19 cellular contexts compared by ENCODE assay signal in genomic region chr20:56890011-56890410, GRCh38.
A peak's percentile ranks its signal among the peaks of the same experiment; 100 is the strongest.
DNase-seq lines count a peak whose midpoint lies in the region; ATAC-seq and TF ChIP-seq lines count a peak whose summit lies in the region.
"Had no signal": no experiment of that assay in that cellular context is flagged by ENCODE, and none has a peak within 500 bp of the region (broad histone marks: within the 10 kb centered on the region; RNA-seq: fewer than 3 reads in every experiment).

No MANE protein-coding gene starts in this region.

- H3K27me3 Mint-ChIP-seq in WTC11 (ENCODE audit: low read depth) (no peaks in the 10 kb centered on the region), type B pancreatic cell (no peaks in the 10 kb centered on the region)
- H3K27me3 Mint-ChIP-seq: B cell; CD4-positive, alpha-beta T cell had no signal

- CTCF ChIA-PET in WTC11 (lab: Charles Lee), result no interaction called here

- H3K4me2 ChIP-seq in mesendoderm (ENCODE audit: low read length), result no peak overlapping the region
- H3K4me2 ChIP-seq: A549; BLaER1 treated with 17β-estradiol and CSF1 and Interleukin-3, amounts not matched to agents 10 nM and 100 nM had no signal

- H3K9me3 Mint-ChIP-seq in WTC11 (no peaks in the 10 kb centered on the region), type B pancreatic cell (no peaks in the 10 kb centered on the region)
- H3K9me3 Mint-ChIP-seq: CD4-positive, alpha-beta T cell; CD8-positive, alpha-beta T cell had no signal

- POLR2A ChIA-PET in WTC11 (lab: Charles Lee), result no interaction called here

- no peaks in the 10 kb centered on the region for H3K4me1 ChIP-seq in mesendoderm (ENCODE audit: control insufficient read depth, low read depth, low read length)
- H3K4me1 ChIP-seq: A549 had no signal

- H3K4me1 Mint-ChIP-seq in WTC11 (peaks cover 26% of the 10 kb centered on the region), type B pancreatic cell (ENCODE audit: unreplicated experiment) (peaks cover 15% of the 10 kb centered on the region)
- H3K4me1 Mint-ChIP-seq: B cell had no signal

- H3K4ac ChIP-seq in mesendoderm (ENCODE audit: low read depth, low read length), result no peak overlapping the region

- WGBS in mesendoderm (ENCODE audit: extremely low coverage, insufficient coverage, low lambda C conversion rate), result no CpG with 5 or more reads among the region's 11 CpGs

- no peak overlapping the region for H3K56ac ChIP-seq in mesendoderm (ENCODE audit: low read length)

- H3K9ac ChIP-seq in mesendoderm (ENCODE audit: low read length), result no peak overlapping the region
- H3K9ac ChIP-seq: BLaER1 treated with 17β-estradiol and CSF1 and Interleukin-3, amounts not matched to agents 10 nM and 100 nM had no signal

- no peak overlapping the region for H2BK15ac ChIP-seq in mesendoderm (replicated peaks; ENCODE audit: low read depth)

- H3K4me3 ChIP-seq in epithelial cell of esophagus (ENCODE audit: low read length), result no peak overlapping the region
- no peak overlapping the region for H3K4me3 ChIP-seq in mesendoderm (ENCODE audit: low read length)
- H3K4me3 ChIP-seq: A549; BLaER1 treated with 17β-estradiol and CSF1 and Interleukin-3, amounts not matched to agents 10 nM and 100 nM had no signal

- H3K79me1 ChIP-seq in mesendoderm (ENCODE audit: low read length), result no peaks in the 10 kb centered on the region

- no peak overlapping the region for H4K5ac ChIP-seq in mesendoderm (ENCODE audit: low read length)

- H3K36me3 Mint-ChIP-seq in WTC11 (no peaks in the 10 kb centered on the region), type B pancreatic cell (no peaks in the 10 kb centered on the region)
- H3K36me3 Mint-ChIP-seq: CD8-positive, alpha-beta T cell had no signal

- ATAC-seq in WTC11 (no peak), HG02884 (IDR thresholded peaks at IDR 0.05; ENCODE audit: unreplicated experiment) (no peak)
- ATAC-seq: A549; CD8-positive, alpha-beta T cell had no signal

- no peak overlapping the region for H2BK5ac ChIP-seq in mesendoderm (ENCODE audit: low read length)

- no peak overlapping the region for H3K4me3 Mint-ChIP-seq in WTC11
- H3K4me3 Mint-ChIP-seq in type B pancreatic cell, result no peak overlapping the region
- H3K4me3 Mint-ChIP-seq: B cell; CD4-positive, alpha-beta T cell; CD8-positive, alpha-beta T cell had no signal

- no peak overlapping the region for H3K27ac ChIP-seq in mesendoderm (ENCODE audit: low read depth, low read length)
- H3K27ac ChIP-seq: 22Rv1; A549; BLaER1 treated with 17β-estradiol and CSF1 and Interleukin-3, amounts not matched to agents 10 nM and 100 nM; C4-2B had no signal

- peak overlapping the region; percentile 18 for H2AK5ac ChIP-seq in mesendoderm (ENCODE audit: low read length)

- no peak overlapping the region for H3K18ac ChIP-seq in mesendoderm (ENCODE audit: low read length)

- H4K8ac ChIP-seq in mesendoderm (ENCODE audit: low read depth, low read length), result no peak overlapping the region

- H3K79me2 ChIP-seq in mesendoderm (ENCODE audit: control insufficient read depth, insufficient read depth, low read length), result no peaks in the 10 kb centered on the region

- H2BK120ac ChIP-seq in mesendoderm (ENCODE audit: low read depth, low read length), result no peak overlapping the region

- no peaks in the 10 kb centered on the region for H3K27me3 ChIP-seq in mesendoderm (ENCODE audit: insufficient read depth, low read length, poor library complexity)
- H3K27me3 ChIP-seq: BLaER1 treated with 17β-estradiol and CSF1 and Interleukin-3, amounts not matched to agents 10 nM and 100 nM had no signal

- peak; percentile 92 for DNase-seq in ELF-1 (ENCODE audit: low read depth, low spot score)
- DNase-seq in WTC11 (ENCODE audit: low spot score), result no peak
- peak; percentile 26 for DNase-seq in epithelial cell of esophagus (ENCODE audit: low read depth)
- no peak for DNase-seq in mesendoderm
- DNase-seq in EL, result no peak
- no peak for DNase-seq in RPMI8226
- no peak for DNase-seq in type B pancreatic cell (ENCODE audit: extremely low spot score, unreplicated experiment)
- DNase-seq: AML-193; Calu3; CD4-positive, alpha-beta T cell; CD8-positive, alpha-beta T cell; DMS79 treated with DMSO at 0.1 percent for 48 hours; GF-D8 had no signal

- no peaks in the 10 kb centered on the region for H3K36me3 ChIP-seq in mesendoderm (ENCODE audit: control insufficient read depth, insufficient read depth, low read length)
- H3K36me3 ChIP-seq: BLaER1 treated with 17β-estradiol and CSF1 and Interleukin-3, amounts not matched to agents 10 nM and 100 nM had no signal

- H3K27ac Mint-ChIP-seq in WTC11, result peak overlapping the region; percentile 71
- no peak overlapping the region for H3K27ac Mint-ChIP-seq in type B pancreatic cell
- H3K27ac Mint-ChIP-seq: B cell; CD4-positive, alpha-beta T cell; CD8-positive, alpha-beta T cell had no signal

- TF ChIP-seq CTCF in WTC11 (IDR thresholded peaks at IDR 0.05) (no peak), epithelial cell of esophagus (IDR thresholded peaks at IDR 0.05; ENCODE audit: insufficient read depth, low read depth, low read length, missing control alignments) (no peak), type B pancreatic cell (conservative IDR thresholded peaks at IDR 0.05) (no peak)

- H3K23ac ChIP-seq in mesendoderm (ENCODE audit: low read length), result no peak overlapping the region

TF ChIP-seq in WTC11, 78 proteins besides CTCF, POLR2A, EP300 and RAD21:
- no peak for TF ChIP-seq ZNF416 (CRISPR knock-in tag; IDR thresholded peaks at IDR 0.05)
- no peak for TF ChIP-seq ELF4 (CRISPR knock-in tag; IDR thresholded peaks at IDR 0.05; ENCODE audit: low read depth)
- no peak for TF ChIP-seq ZNF317 (CRISPR knock-in tag; IDR thresholded peaks at IDR 0.05; ENCODE audit: borderline replicate concordance, low read depth)
- TF ChIP-seq HMGA2 (CRISPR knock-in tag; IDR thresholded peaks at IDR 0.05), result no peak
- no peak for TF ChIP-seq NFE2L1 (CRISPR knock-in tag; IDR thresholded peaks at IDR 0.05)
- no peak for TF ChIP-seq TP53 (CRISPR knock-in tag; IDR thresholded peaks at IDR 0.05)
- no peak for TF ChIP-seq NFYB (CRISPR knock-in tag; conservative IDR thresholded peaks at IDR 0.05; ENCODE audit: low read depth)

Comparison
In these comparisons a context has a peak if more than half of its experiments do, and no peak if none do; other contexts are left out.
1. DNase-seq: peak in ELF-1 (single experiment) and epithelial cell of esophagus (single experiment); none in WTC11 (single experiment), mesendoderm (single experiment), EL (single experiment), RPMI8226 (single experiment) and type B pancreatic cell (single experiment).